Comparison of ENCODE assay signal across 1 cellular context in genomic region chr14:69808919-69809808, GRCh38.
TF ChIP-seq lines count a peak whose summit lies in the region.

No MANE protein-coding gene starts in this region.

TF ChIP-seq in HepG2, 621 proteins besides CTCF, POLR2A, EP300 and RAD21 (continued from another document and continues in another):
- peak; percentile 64; the same call in 1 of the 2 replicates for TF ChIP-seq CCDC6 (CRISPR knock-in tag; IDR thresholded peaks at IDR 0.05)
- TF ChIP-seq KDM5B (CRISPR knock-in tag; IDR thresholded peaks at IDR 0.05; ENCODE audit: borderline replicate concordance), result no peak; the same call in 1 of the 2 replicates
- no peak for TF ChIP-seq ZNF142 (CRISPR knock-in tag; IDR thresholded peaks at IDR 0.05)
- TF ChIP-seq IRF1 (CRISPR knock-in tag; IDR thresholded peaks at IDR 0.05; ENCODE audit: low read depth), result no peak
- TF ChIP-seq MED8 (CRISPR knock-in tag; IDR thresholded peaks at IDR 0.05; ENCODE audit: insufficient replicate concordance), result no peak
- peak; percentile 57; the same call in 1 of the 2 replicates for TF ChIP-seq ZNF331 (CRISPR knock-in tag; IDR thresholded peaks at IDR 0.05)
- TF ChIP-seq ZNF768 (CRISPR knock-in tag; IDR thresholded peaks at IDR 0.05), result no peak
- TF ChIP-seq MTF1 (CRISPR knock-in tag; IDR thresholded peaks at IDR 0.05), result no peak
- no peak for TF ChIP-seq RAD51 (IDR thresholded peaks at IDR 0.05; ENCODE audit: borderline replicate concordance)
- 0 out of 2 replicates have a peak, but pooled peaks have one; percentile 40 for TF ChIP-seq ZFP37 (CRISPR knock-in tag; IDR thresholded peaks at IDR 0.05; ENCODE audit: borderline replicate concordance)
- 0 out of 2 replicates have a peak, but pooled peaks have one; percentile 40 for TF ChIP-seq KDM3A (CRISPR knock-in tag; IDR thresholded peaks at IDR 0.05; ENCODE audit: low read depth)
- no peak for TF ChIP-seq CHD2 (IDR thresholded peaks at IDR 0.05; ENCODE audit: low read depth, low read length)
- TF ChIP-seq SKI (IDR thresholded peaks at IDR 0.05; ENCODE audit: partially characterized antibody), result peak; percentile 23
- TF ChIP-seq ZNF280B (CRISPR knock-in tag; IDR thresholded peaks at IDR 0.05; ENCODE audit: borderline replicate concordance), result no peak
- TF ChIP-seq JUND (CRISPR knock-in tag; IDR thresholded peaks at IDR 0.05), result peak; percentile 47; the same call in 1 of the 2 replicates
- no peak for TF ChIP-seq RBM22 (optimal IDR thresholded peaks at IDR 0.05; ENCODE audit: low read length)
- peak; percentile 50; the same call in 1 of the 2 replicates for TF ChIP-seq SP4 (CRISPR knock-in tag; IDR thresholded peaks at IDR 0.05)
- 0 out of 2 replicates have a peak, but pooled peaks have one; percentile 29 for TF ChIP-seq KLF11 (CRISPR knock-in tag; IDR thresholded peaks at IDR 0.05)
- no peak; the same call in 1 of the 2 replicates for TF ChIP-seq ZNF747 (CRISPR knock-in tag; IDR thresholded peaks at IDR 0.05; ENCODE audit: borderline replicate concordance)
- TF ChIP-seq CSRNP2 (CRISPR knock-in tag; conservative IDR thresholded peaks at IDR 0.05; ENCODE audit: low read depth), result no peak
- TF ChIP-seq EEA1 (CRISPR knock-in tag; IDR thresholded peaks at IDR 0.05; ENCODE audit: borderline replicate concordance), result 0 out of 2 replicates have a peak, but pooled peaks have one; percentile 19
- TF ChIP-seq REPIN1 (CRISPR knock-in tag; IDR thresholded peaks at IDR 0.05; ENCODE audit: borderline replicate concordance, low read depth), result peak; percentile 86
- TF ChIP-seq GTF3A (CRISPR knock-in tag; conservative IDR thresholded peaks at IDR 0.05), result no peak
- TF ChIP-seq ZFYVE20 (CRISPR knock-in tag; IDR thresholded peaks at IDR 0.05; ENCODE audit: borderline replicate concordance, low read depth), result no peak
- TF ChIP-seq ZNF33B (CRISPR knock-in tag; IDR thresholded peaks at IDR 0.05), result no peak
- no peak for TF ChIP-seq FOXK2 (IDR thresholded peaks at IDR 0.05)
- TF ChIP-seq TFDP1 (CRISPR knock-in tag; IDR thresholded peaks at IDR 0.05; ENCODE audit: borderline replicate concordance), result no peak
- no peak for TF ChIP-seq ZNF318 (CRISPR knock-in tag; IDR thresholded peaks at IDR 0.05)
- no peak for TF ChIP-seq ZNF558 (CRISPR knock-in tag; IDR thresholded peaks at IDR 0.05; ENCODE audit: borderline replicate concordance)
- no peak for TF ChIP-seq TCF7L2 (IDR thresholded peaks at IDR 0.05; ENCODE audit: low read depth, low read length)
- no peak for TF ChIP-seq PRDM4 (CRISPR knock-in tag; IDR thresholded peaks at IDR 0.05; ENCODE audit: borderline replicate concordance)
- no peak for TF ChIP-seq ZZZ3 (CRISPR knock-in tag; IDR thresholded peaks at IDR 0.05; ENCODE audit: borderline replicate concordance)
- peak; percentile 54; the same call in 1 of the 2 replicates for TF ChIP-seq HNF1B (CRISPR knock-in tag; IDR thresholded peaks at IDR 0.05)
- TF ChIP-seq CEBPG (CRISPR knock-in tag; IDR thresholded peaks at IDR 0.05), result peak; percentile 65
